ENCODE assay signal across 8 cellular contexts in the genomic region with DNA sequence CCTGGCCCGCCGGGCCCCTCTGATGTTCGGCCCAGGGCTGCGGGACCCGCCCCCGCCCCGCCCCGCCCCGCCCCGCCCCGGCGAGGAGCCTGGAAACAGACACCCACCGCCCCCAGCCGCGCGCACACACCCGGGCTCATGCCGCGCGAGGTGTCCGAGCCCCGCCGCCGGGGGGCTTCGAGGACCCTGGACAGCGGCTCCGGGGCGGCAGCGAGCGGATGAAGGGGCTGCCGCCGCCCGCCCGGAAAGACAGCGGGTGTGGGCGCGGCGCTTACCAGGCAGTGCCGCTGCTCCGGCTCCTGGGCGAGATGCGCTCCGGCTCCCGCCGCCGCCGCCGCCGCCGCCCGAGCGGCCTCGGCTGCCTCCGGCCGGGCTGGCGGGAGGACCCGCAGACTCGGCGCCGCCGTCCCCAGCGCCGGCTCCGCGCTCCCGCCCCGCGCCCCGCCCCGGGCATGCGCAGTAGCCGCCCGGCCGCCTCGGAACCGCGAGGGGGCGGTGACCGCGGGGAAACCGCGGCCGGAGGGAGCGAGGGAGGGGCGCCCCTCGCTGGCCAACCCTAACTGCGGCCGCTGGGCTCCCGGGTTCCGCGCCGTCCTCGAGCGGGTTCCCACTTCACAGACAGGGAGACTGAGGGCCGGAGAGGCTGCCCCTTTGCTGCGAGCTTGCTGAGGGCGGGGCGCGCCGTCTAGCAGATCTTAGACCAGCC. TPM values are rescaled to one million over a fixed set of nuclear protein-coding genes. Genes with fewer than 3 reads are reported as not detected.
DNase-seq lines count a peak whose midpoint lies in the region; ATAC-seq, FAIRE-seq and TF ChIP-seq lines count a peak whose summit lies in the region.

A gene (minus strand): TSS at position 433 of the 706 bp plus-strand sequence. CDS start 10,322 bp downstream, outside the sequence.

- FAIRE-seq in GM19239 (lab: Jason Lieb, UNC) = peak; percentile 18

- no peaks in the 10 kb centered on the region for H3K36me3 ChIP-seq in CD4-positive, alpha-beta memory T cell (ENCODE audit: insufficient read depth, low read length)
- H3K36me3 ChIP-seq in OCI-LY3 (replicated peaks; ENCODE audit: low read depth, low read length) = no peaks in the 10 kb centered on the region
- H3K36me3 ChIP-seq in uterus = no peaks in the 10 kb centered on the region

- H2AFZ ChIP-seq in OCI-LY3 (ENCODE audit: low read depth, low read length) = peak within 1 kb of the TSS; percentile 82; the same call in 1 of the 2 replicates

- H3K4me3 Mint-ChIP-seq in CD4-positive, alpha-beta memory T cell = peak within 1 kb of the TSS; percentile 88 to 95 (median 91)
- H3K4me3 Mint-ChIP-seq in activated T-cell treated with anti-CD3 and anti-CD28 coated beads, Interleukin-2, amount 50 U/mL, for 72 hours = peak within 1 kb of the TSS; percentile 87 to 96

- H3K4me2 ChIP-seq in OCI-LY3 (ENCODE audit: low read length) = peak within 1 kb of the TSS; percentile 94

- 0 out of 2 replicates have a peak, but pooled peaks cover 5% of the 10 kb centered on the region for H4K20me1 ChIP-seq in OCI-LY3 (ENCODE audit: insufficient read depth, low read length)

- H3K27ac ChIP-seq in CD4-positive, alpha-beta memory T cell (ENCODE audit: low read depth, low read length) = no peak within 1 kb of the TSS
- H3K27ac ChIP-seq in OCI-LY3 (ENCODE audit: low read length) (peak within 1 kb of the TSS; percentile 44), uterus (no peak within 1 kb of the TSS)

- H3K4me1 Mint-ChIP-seq in CD4-positive, alpha-beta memory T cell = peaks cover 7 to 20% (median 13%) of the 10 kb centered on the region in 4 donors
- H3K4me1 Mint-ChIP-seq in activated T-cell treated with anti-CD3 and anti-CD28 coated beads, Interleukin-2, amount 50 U/mL, for 72 hours (ENCODE audit: low read depth) = peaks cover 17% of the 10 kb centered on the region

- POLR2A ChIA-PET in CD4-positive, alpha-beta memory T cell (lab: Charles Lee; ENCODE audit: partially characterized antibody) = no interaction called here

- peaks cover 0 to 4% (median 0%) of the 10 kb centered on the region in 8 donors for H3K9me3 Mint-ChIP-seq in CD4-positive, alpha-beta memory T cell
- H3K9me3 Mint-ChIP-seq in activated T-cell treated with anti-CD3 and anti-CD28 coated beads, Interleukin-2, amount 50 U/mL, for 72 hours = no peaks in the 10 kb centered on the region

- TF ChIP-seq POLR2A in uterus (IDR thresholded peaks at IDR 0.05) = no peak

- peak within 1 kb of the TSS in 6 of 7 donors; percentile 49 to 93 (median 62) for H3K27ac Mint-ChIP-seq in CD4-positive, alpha-beta memory T cell
- peak within 1 kb of the TSS; percentile 90 for H3K27ac Mint-ChIP-seq in activated T-cell treated with anti-CD3 and anti-CD28 coated beads, Interleukin-2, amount 50 U/mL, for 72 hours

- ATAC-seq in HG03342 (IDR thresholded peaks at IDR 0.05; ENCODE audit: unreplicated experiment) = peak; percentile 66
- peak; percentile 83 to 86 for ATAC-seq in activated T-cell treated with anti-CD3 and anti-CD28 coated beads, Interleukin-2, amount 50 U/mL, for 72 hours (replicated peaks in 1 of 2)

- H3K4me3 ChIP-seq in CD4-positive, alpha-beta memory T cell (ENCODE audit: low read length in 2 of 2) = peak within 1 kb of the TSS in 1 of 2 donors; percentile 62
- H3K4me3 ChIP-seq in OCI-LY3 (ENCODE audit: low read length) = peak within 1 kb of the TSS; percentile 83
- peak within 1 kb of the TSS; percentile 70 for H3K4me3 ChIP-seq in fibroblast of villous mesenchyme (ENCODE audit: low read depth, low read length)
- H3K4me3 ChIP-seq in uterus = peak within 1 kb of the TSS; percentile 25 to 31

- peak; percentile 39 for TF ChIP-seq CTCF in OCI-LY3 (IDR thresholded peaks at IDR 0.05; ENCODE audit: low read depth, low read length)
- peak; percentile 39 for TF ChIP-seq CTCF in fibroblast of villous mesenchyme (IDR thresholded peaks at IDR 0.05; ENCODE audit: insufficient read depth, low read depth, low read length)
- TF ChIP-seq CTCF in uterus (IDR thresholded peaks at IDR 0.05) = peak in 1 of 4 experiments; percentile 20

- peak in 4 of 5 donors; percentile 31 to 64 (median 40) for DNase-seq in CD4-positive, alpha-beta memory T cell
- DNase-seq in GM19239 (ENCODE audit: insufficient read length, low spot score) = peak; percentile 95
- peak; percentile 71 to 83 for DNase-seq in activated T-cell treated with anti-CD3 and anti-CD28 coated beads, Interleukin-2, amount 50 U/mL, for 72 hours
- DNase-seq in fibroblast of villous mesenchyme (ENCODE audit: low read depth) = peak; percentile 39
- DNase-seq in occipital lobe (lab: John Stamatoyannopoulos, UW) = peak; percentile 30
- no peak for DNase-seq in uterus

- CTCF ChIA-PET in CD4-positive, alpha-beta memory T cell (lab: Charles Lee; ENCODE audit: partially characterized antibody) = interaction anchor here (1.3 kb wide), 1 partner anchor 51 kb away, joined by 4 read pairs; no protein-coding TSS in a partner anchor

- peaks cover 7% of the 10 kb centered on the region; the same call in 1 of the 2 replicates for H3K79me2 ChIP-seq in OCI-LY3 (ENCODE audit: low read length)

- peak within 1 kb of the TSS; percentile 82 for H3K9ac ChIP-seq in OCI-LY3 (ENCODE audit: low read length)

- H3K27me3 Mint-ChIP-seq in CD4-positive, alpha-beta memory T cell = peaks cover 9 to 32% of the 10 kb centered on the region in 2 donors
- peaks cover 31% of the 10 kb centered on the region for H3K27me3 Mint-ChIP-seq in activated T-cell treated with anti-CD3 and anti-CD28 coated beads, Interleukin-2, amount 50 U/mL, for 72 hours (ENCODE audit: low read depth)

- H3K4me1 ChIP-seq in CD4-positive, alpha-beta memory T cell (ENCODE audit: insufficient read depth, low read length) = peaks cover 8% of the 10 kb centered on the region
- H3K4me1 ChIP-seq in OCI-LY3 (ENCODE audit: low read length) = peaks cover 5% of the 10 kb centered on the region; the same call in 1 of the 2 replicates
- H3K4me1 ChIP-seq in uterus = peaks cover 0 to 9% of the 10 kb centered on the region in 2 donors

- intact Hi-C loops in CD4-positive, alpha-beta memory T cell (cut with micrococcal nuclease) = no loop called here
- intact Hi-C loops in uterus (cut with DNase I; ENCODE audit: low total_unique reads) = no loop called here

- H3K27me3 ChIP-seq in CD4-positive, alpha-beta memory T cell (ENCODE audit: insufficient read depth, low read length) = no peaks in the 10 kb centered on the region
- peaks cover 10% of the 10 kb centered on the region; the same call in 1 of the 2 replicates for H3K27me3 ChIP-seq in OCI-LY3 (ENCODE audit: low read depth, low read length)
- H3K27me3 ChIP-seq in uterus = peaks cover 0 to 8% of the 10 kb centered on the region in 2 donors

- H3K9me3 ChIP-seq in CD4-positive, alpha-beta memory T cell (ENCODE audit: control insufficient read depth in 1 of 2, low read length in 2 of 2) = no peaks in the 10 kb centered on the region
- H3K9me3 ChIP-seq in OCI-LY3 (ENCODE audit: insufficient read depth, low read length) (no peaks in the 10 kb centered on the region), uterus (no peaks in the 10 kb centered on the region)

- H3K36me3 Mint-ChIP-seq in CD4-positive, alpha-beta memory T cell = peaks cover 0 to 5% of the 10 kb centered on the region in 2 donors
- peaks cover 0 to 2% of the 10 kb centered on the region in 2 donors for H3K36me3 Mint-ChIP-seq in activated T-cell treated with anti-CD3 and anti-CD28 coated beads, Interleukin-2, amount 50 U/mL, for 72 hours (ENCODE audit: insufficient read depth in 2 of 2)

RNA-seq across cellular contexts. Expression of the gene that starts here (rescaled TPM):
- under 1 TPM; 0.41 to 0.44 TPM for total RNA-seq in CD4-positive, alpha-beta memory T cell
- under 1 TPM in 1 of 2 donors, not detected in 1; 0.37 TPM for polyA plus RNA-seq in CD4-positive, alpha-beta memory T cell
- total RNA-seq in activated T-cell treated with anti-CD3 and anti-CD28 coated beads, Interleukin-2, amount 50 U/mL, for 72 hours = 1 to 10 TPM; 1.4 to 2.0 TPM
- 2.6 and 3.5 TPM in 2 replicates for total RNA-seq in fibroblast of villous mesenchyme
- 107 TPM for total RNA-seq in occipital lobe
- total RNA-seq in uterus = 1 to 10 TPM in 1 of 4 donors, under 1 TPM in 1, not detected in 2; 0.40 to 1.4 TPM

Comparison
In these comparisons a context has a peak if more than half of its experiments do, and no peak if none do; other contexts are left out.
1. RNA of the gene that starts here (total RNA-seq): 107 TPM in occipital lobe (single experiment); 2.6 to 3.5 TPM in fibroblast of villous mesenchyme, 1.4 to 2.0 TPM in activated T-cell treated with anti-CD3 and anti-CD28 coated beads, Interleukin-2, amount 50 U/mL, for 72 hours, 0.41 to 0.44 TPM in CD4-positive, alpha-beta memory T cell and 0.40 to 1.4 TPM in uterus; every median in the first group is over 10 times any median in the second.
2. Peak in DNase-seq in CD4-positive, alpha-beta memory T cell; RNA of the gene not detected or under 1 TPM.
3. DNase-seq: peak in GM19239 (single experiment), activated T-cell treated with anti-CD3 and anti-CD28 coated beads, Interleukin-2, amount 50 U/mL, for 72 hours (2 of 2), fibroblast of villous mesenchyme (single experiment) and occipital lobe (single experiment); none in uterus (0 of 2).